ENCODE assay signal across 19 cellular contexts in genomic region chr9:83535736-83536135, GRCh38. TPM values are rescaled to one million over a fixed set of nuclear protein-coding genes. Genes with fewer than 3 reads are reported as not detected.
DNase-seq lines count a peak whose midpoint lies in the region; ATAC-seq, FAIRE-seq and TF ChIP-seq lines count a peak whose summit lies in the region.
"Had no signal": no experiment of that assay in that cellular context is flagged by ENCODE, and none has a peak within 500 bp of the region (broad histone marks: within the 10 kb centered on the region; RNA-seq: fewer than 3 reads in every experiment).

No MANE protein-coding gene starts in this region.

- 74 to 84% (median 79%) methylated on average over 3 of the region's 3 CpGs for WGBS in stomach, 5 donors

- H3K27ac ChIP-seq in left ventricle myocardium inferior (replicated peaks): peak overlapping the region; percentile 94
- no peak overlapping the region for H3K27ac ChIP-seq in stomach
- H3K27ac ChIP-seq: BLaER1 treated with 17β-estradiol and CSF1 and Interleukin-3, amounts not matched to agents 10 nM and 100 nM had no signal

- FAIRE-seq in endometrium (lab: Jason Lieb, UNC): peak; percentile 31

- H3K36me3 ChIP-seq in left ventricle myocardium inferior (no peaks in the 10 kb centered on the region), stomach (no peaks in the 10 kb centered on the region)
- H3K36me3 ChIP-seq: BLaER1 treated with 17β-estradiol and CSF1 and Interleukin-3, amounts not matched to agents 10 nM and 100 nM had no signal

- TF ChIP-seq CTCF in left ventricle myocardium inferior (IDR thresholded peaks at IDR 0.05; ENCODE audit: borderline replicate concordance) (no peak), stomach (IDR thresholded peaks at IDR 0.05) (no peak)

- no peak for TF ChIP-seq EP300 in stomach (IDR thresholded peaks at IDR 0.05)

- intact Hi-C loops in left ventricle myocardium inferior (cut with micrococcal nuclease) (no loop called here), cardiac septum (cut with DNase I) (loop anchor here (5.0 kb wide), 2 partner anchors 68 to 103 kb away; no protein-coding TSS in a partner anchor), stomach (cut with DNase I; ENCODE audit: low total_unique reads) (no loop called here)

- H3K27me3 ChIP-seq in left ventricle myocardium inferior (ENCODE audit: low read depth): peaks cover 6% of the 10 kb centered on the region
- peaks cover 0 to 20% (median 9%) of the 10 kb centered on the region in 3 donors for H3K27me3 ChIP-seq in stomach
- H3K27me3 ChIP-seq: BLaER1 treated with 17β-estradiol and CSF1 and Interleukin-3, amounts not matched to agents 10 nM and 100 nM had no signal

- peak overlapping the region; percentile 90 for H3K4me3 ChIP-seq in left ventricle myocardium inferior
- H3K4me3 ChIP-seq in stomach: no peak overlapping the region
- H3K4me3 ChIP-seq: BLaER1 treated with 17β-estradiol and CSF1 and Interleukin-3, amounts not matched to agents 10 nM and 100 nM had no signal

- H3K4me1 ChIP-seq in left ventricle myocardium inferior (peaks cover 32% of the 10 kb centered on the region), stomach (peaks cover 18 to 24% (median 21%) of the 10 kb centered on the region in 4 donors)
- H3K4me1 ChIP-seq: BLaER1 treated with 17β-estradiol and CSF1 and Interleukin-3, amounts not matched to agents 10 nM and 100 nM had no signal

- no peak for TF ChIP-seq POLR2A in stomach (IDR thresholded peaks at IDR 0.05)

- no peaks in the 10 kb centered on the region for H3K9me3 ChIP-seq in left ventricle myocardium inferior (replicated peaks)
- H3K9me3 ChIP-seq in stomach: no peaks in the 10 kb centered on the region

- DNase-seq in DMS53 (lab: John Stamatoyannopoulos, UW) (peak; percentile 14), DMS53 treated with DMSO at 0.1 percent for 48 hours (lab: John Stamatoyannopoulos, UW; ENCODE audit: unreplicated experiment) (no peak), left ventricle myocardium inferior (no peak), cardiac septum (ENCODE audit: low spot score) (no peak), stomach (no peak)
- DNase-seq in activated CD8-positive, alpha-beta memory T cell treated with anti-CD3 and anti-CD28 coated beads for 24 hours: no peak
- DNase-seq: 8988T, DMS 273 treated with DMSO at 0.1 percent for 48 hours, HCEC 1CT, IMR-90, Kasumi-1, NCI-H1417 treated with DMSO at 0.1 percent for 48 hours, NCI-H2227 treated with DMSO at 0.1 percent for 48 hours, NCI-H774, SHP77 treated with DMSO at 0.1 percent for 48 hours, T-helper 17 cell had no signal

- no peak for ATAC-seq in GM18868 (IDR thresholded peaks at IDR 0.05; ENCODE audit: unreplicated experiment)
- ATAC-seq: T-helper 17 cell had no signal

RNA-seq across cellular contexts. Expression of gene FRMD3, which starts 2.5 kb away (rescaled TPM):
- total RNA-seq in left ventricle myocardium inferior: 131 TPM
- 123 TPM for total RNA-seq in cardiac septum
- 10 to 100 TPM in 1 of 5 donors, 1 to 10 TPM in 4; 1.8 to 18.0 (median 5.1) TPM for total RNA-seq in stomach
- 1 to 10 TPM; 1.3 to 3.4 (median 2.7) TPM for polyA plus RNA-seq in stomach
